Comparison of ENCODE assay signal across 1 cellular context in the genomic region with DNA sequence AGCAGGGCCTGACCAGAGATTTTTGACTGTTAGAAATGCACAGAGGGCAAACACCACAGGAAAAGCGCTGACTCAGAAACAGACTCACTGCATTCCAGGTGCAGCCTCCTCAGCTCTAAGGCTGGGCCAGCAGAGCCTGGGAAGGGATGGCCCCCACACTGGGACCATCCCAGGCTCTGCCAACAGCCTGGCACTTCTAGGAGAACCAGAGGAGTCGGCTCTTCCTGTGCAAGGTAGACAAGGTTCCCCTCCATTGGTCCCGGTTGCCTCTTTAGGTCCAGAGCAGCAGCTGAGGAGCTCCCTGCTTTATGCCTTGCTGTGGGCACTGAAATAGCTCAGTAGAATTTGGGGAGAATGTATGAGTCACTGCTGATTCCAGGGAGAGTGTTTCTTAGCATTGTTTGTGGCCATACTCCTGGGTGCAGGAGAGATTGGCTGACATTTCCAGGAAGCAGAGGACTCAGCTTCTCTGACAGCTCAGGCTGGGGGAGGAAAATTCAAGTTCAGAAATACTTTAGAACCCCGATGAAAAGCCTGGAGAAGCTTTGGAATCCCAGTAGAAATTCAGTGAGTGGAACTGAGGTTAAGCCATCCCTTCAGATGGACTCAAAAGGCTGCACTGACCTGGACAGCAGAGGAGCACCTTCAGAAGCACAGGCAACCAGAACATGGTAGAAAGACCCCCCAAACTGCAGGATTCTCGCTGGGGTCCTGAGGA.
TF ChIP-seq lines count a peak whose summit lies in the region.

No MANE protein-coding gene starts in this region.

TF ChIP-seq in K562, 482 proteins besides CTCF, POLR2A, EP300 and RAD21 (continued from another document and continues in another):
- no peak for TF ChIP-seq ZNF324 (CRISPR knock-in tag; IDR thresholded peaks at IDR 0.05)
- TF ChIP-seq NFIX (CRISPR knock-in tag; IDR thresholded peaks at IDR 0.05; ENCODE audit: low read depth), result no peak
- no peak for TF ChIP-seq SRSF9 (IDR thresholded peaks at IDR 0.05; ENCODE audit: borderline replicate concordance, low read depth, low read length)
- TF ChIP-seq, protein P1, sequence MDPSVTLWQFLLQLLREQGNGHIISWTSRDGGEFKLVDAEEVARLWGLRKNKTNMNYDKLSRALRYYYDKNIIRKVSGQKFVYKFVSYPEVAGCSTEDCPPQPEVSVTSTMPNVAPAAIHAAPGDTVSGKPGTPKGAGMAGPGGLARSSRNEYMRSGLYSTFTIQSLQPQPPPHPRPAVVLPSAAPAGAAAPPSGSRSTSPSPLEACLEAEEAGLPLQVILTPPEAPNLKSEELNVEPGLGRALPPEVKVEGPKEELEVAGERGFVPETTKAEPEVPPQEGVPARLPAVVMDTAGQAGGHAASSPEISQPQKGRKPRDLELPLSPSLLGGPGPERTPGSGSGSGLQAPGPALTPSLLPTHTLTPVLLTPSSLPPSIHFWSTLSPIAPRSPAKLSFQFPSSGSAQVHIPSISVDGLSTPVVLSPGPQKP (CRISPR knock-in tag; IDR thresholded peaks at IDR 0.05), result no peak
- no peak for TF ChIP-seq SMARCE1 (IDR thresholded peaks at IDR 0.05)
- TF ChIP-seq POLR3G (IDR thresholded peaks at IDR 0.05; ENCODE audit: extremely low read depth, insufficient read length, insufficient replicate concordance), result no peak
- TF ChIP-seq HDAC6 (IDR thresholded peaks at IDR 0.05; ENCODE audit: low read depth, low read length), result no peak
- TF ChIP-seq, protein P2, sequence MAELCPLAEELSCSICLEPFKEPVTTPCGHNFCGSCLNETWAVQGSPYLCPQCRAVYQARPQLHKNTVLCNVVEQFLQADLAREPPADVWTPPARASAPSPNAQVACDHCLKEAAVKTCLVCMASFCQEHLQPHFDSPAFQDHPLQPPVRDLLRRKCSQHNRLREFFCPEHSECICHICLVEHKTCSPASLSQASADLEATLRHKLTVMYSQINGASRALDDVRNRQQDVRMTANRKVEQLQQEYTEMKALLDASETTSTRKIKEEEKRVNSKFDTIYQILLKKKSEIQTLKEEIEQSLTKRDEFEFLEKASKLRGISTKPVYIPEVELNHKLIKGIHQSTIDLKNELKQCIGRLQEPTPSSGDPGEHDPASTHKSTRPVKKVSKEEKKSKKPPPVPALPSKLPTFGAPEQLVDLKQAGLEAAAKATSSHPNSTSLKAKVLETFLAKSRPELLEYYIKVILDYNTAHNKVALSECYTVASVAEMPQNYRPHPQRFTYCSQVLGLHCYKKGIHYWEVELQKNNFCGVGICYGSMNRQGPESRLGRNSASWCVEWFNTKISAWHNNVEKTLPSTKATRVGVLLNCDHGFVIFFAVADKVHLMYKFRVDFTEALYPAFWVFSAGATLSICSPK (IDR thresholded peaks at IDR 0.05; ENCODE audit: borderline replicate concordance), result no peak
- TF ChIP-seq KLF6 (CRISPR knock-in tag; IDR thresholded peaks at IDR 0.05; ENCODE audit: borderline replicate concordance), result no peak
- no peak for TF ChIP-seq MEF2A (IDR thresholded peaks at IDR 0.05; ENCODE audit: control insufficient read depth, low read depth, low read length)
- TF ChIP-seq SETDB1 (IDR thresholded peaks at IDR 0.05; ENCODE audit: low read length), result no peak
- no peak for TF ChIP-seq CEBPB (tag; IDR thresholded peaks at IDR 0.05)
- TF ChIP-seq FOXJ2 (tag; IDR thresholded peaks at IDR 0.05), result no peak
- TF ChIP-seq, protein P3, sequence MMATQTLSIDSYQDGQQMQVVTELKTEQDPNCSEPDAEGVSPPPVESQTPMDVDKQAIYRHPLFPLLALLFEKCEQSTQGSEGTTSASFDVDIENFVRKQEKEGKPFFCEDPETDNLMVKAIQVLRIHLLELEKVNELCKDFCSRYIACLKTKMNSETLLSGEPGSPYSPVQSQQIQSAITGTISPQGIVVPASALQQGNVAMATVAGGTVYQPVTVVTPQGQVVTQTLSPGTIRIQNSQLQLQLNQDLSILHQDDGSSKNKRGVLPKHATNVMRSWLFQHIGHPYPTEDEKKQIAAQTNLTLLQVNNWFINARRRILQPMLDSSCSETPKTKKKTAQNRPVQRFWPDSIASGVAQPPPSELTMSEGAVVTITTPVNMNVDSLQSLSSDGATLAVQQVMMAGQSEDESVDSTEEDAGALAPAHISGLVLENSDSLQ (IDR thresholded peaks at IDR 0.05), result 0 out of 2 replicates have a peak, but pooled peaks have one; percentile 42
- TF ChIP-seq, protein P4, sequence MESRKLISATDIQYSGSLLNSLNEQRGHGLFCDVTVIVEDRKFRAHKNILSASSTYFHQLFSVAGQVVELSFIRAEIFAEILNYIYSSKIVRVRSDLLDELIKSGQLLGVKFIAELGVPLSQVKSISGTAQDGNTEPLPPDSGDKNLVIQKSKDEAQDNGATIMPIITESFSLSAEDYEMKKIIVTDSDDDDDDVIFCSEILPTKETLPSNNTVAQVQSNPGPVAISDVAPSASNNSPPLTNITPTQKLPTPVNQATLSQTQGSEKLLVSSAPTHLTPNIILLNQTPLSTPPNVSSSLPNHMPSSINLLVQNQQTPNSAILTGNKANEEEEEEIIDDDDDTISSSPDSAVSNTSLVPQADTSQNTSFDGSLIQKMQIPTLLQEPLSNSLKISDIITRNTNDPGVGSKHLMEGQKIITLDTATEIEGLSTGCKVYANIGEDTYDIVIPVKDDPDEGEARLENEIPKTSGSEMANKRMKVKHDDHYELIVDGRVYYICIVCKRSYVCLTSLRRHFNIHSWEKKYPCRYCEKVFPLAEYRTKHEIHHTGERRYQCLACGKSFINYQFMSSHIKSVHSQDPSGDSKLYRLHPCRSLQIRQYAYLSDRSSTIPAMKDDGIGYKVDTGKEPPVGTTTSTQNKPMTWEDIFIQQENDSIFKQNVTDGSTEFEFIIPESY (CRISPR knock-in tag; IDR thresholded peaks at IDR 0.05), result no peak
- TF ChIP-seq, protein P5, sequence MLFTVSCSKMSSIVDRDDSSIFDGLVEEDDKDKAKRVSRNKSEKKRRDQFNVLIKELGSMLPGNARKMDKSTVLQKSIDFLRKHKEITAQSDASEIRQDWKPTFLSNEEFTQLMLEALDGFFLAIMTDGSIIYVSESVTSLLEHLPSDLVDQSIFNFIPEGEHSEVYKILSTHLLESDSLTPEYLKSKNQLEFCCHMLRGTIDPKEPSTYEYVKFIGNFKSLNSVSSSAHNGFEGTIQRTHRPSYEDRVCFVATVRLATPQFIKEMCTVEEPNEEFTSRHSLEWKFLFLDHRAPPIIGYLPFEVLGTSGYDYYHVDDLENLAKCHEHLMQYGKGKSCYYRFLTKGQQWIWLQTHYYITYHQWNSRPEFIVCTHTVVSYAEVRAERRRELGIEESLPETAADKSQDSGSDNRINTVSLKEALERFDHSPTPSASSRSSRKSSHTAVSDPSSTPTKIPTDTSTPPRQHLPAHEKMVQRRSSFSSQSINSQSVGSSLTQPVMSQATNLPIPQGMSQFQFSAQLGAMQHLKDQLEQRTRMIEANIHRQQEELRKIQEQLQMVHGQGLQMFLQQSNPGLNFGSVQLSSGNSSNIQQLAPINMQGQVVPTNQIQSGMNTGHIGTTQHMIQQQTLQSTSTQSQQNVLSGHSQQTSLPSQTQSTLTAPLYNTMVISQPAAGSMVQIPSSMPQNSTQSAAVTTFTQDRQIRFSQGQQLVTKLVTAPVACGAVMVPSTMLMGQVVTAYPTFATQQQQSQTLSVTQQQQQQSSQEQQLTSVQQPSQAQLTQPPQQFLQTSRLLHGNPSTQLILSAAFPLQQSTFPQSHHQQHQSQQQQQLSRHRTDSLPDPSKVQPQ (CRISPR knock-in tag; IDR thresholded peaks at IDR 0.05; ENCODE audit: borderline replicate concordance), result no peak
- TF ChIP-seq POLR2B (IDR thresholded peaks at IDR 0.05; ENCODE audit: low read depth, partially characterized antibody), result no peak
- TF ChIP-seq SMAD4 (CRISPR knock-in tag; conservative IDR thresholded peaks at IDR 0.05), result no peak
- no peak for TF ChIP-seq PPARD (CRISPR knock-in tag; IDR thresholded peaks at IDR 0.05)
- TF ChIP-seq MEIS2 (IDR thresholded peaks at IDR 0.05; ENCODE audit: partially characterized antibody), result peak; percentile 20
- TF ChIP-seq ZNF174 (CRISPR knock-in tag; IDR thresholded peaks at IDR 0.05), result no peak
- TF ChIP-seq DNMT1 (IDR thresholded peaks at IDR 0.05), result no peak
- no peak for TF ChIP-seq RBM34 (IDR thresholded peaks at IDR 0.05; ENCODE audit: borderline replicate concordance, insufficient read depth, low read length)
- peak; percentile 95 for TF ChIP-seq ZNF316 (IDR thresholded peaks at IDR 0.05)
- TF ChIP-seq MAFK (IDR thresholded peaks at IDR 0.05; ENCODE audit: low read length), result peak; percentile 80
- no peak for TF ChIP-seq TRIM28 (IDR thresholded peaks at IDR 0.05)
- TF ChIP-seq CTBP1 (IDR thresholded peaks at IDR 0.05; ENCODE audit: borderline replicate concordance), result peak; percentile 63; the same call in 1 of the 2 replicates
- TF ChIP-seq TEAD4 (IDR thresholded peaks at IDR 0.05; ENCODE audit: low read length), result no peak
- no peak for TF ChIP-seq TEAD4 (CRISPR knock-in tag; IDR thresholded peaks at IDR 0.05; ENCODE audit: borderline replicate concordance)
- TF ChIP-seq FOSL1 (tag; conservative IDR thresholded peaks at IDR 0.05), result peak; percentile 91
- TF ChIP-seq, protein P6, sequence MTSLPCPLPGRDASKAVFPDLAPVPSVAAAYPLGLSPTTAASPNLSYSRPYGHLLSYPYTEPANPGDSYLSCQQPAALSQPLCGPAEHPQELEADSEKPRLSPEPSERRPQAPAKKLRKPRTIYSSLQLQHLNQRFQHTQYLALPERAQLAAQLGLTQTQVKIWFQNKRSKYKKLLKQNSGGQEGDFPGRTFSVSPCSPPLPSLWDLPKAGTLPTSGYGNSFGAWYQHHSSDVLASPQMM (CRISPR knock-in tag; IDR thresholded peaks at IDR 0.05), result no peak
- TF ChIP-seq, protein P7, sequence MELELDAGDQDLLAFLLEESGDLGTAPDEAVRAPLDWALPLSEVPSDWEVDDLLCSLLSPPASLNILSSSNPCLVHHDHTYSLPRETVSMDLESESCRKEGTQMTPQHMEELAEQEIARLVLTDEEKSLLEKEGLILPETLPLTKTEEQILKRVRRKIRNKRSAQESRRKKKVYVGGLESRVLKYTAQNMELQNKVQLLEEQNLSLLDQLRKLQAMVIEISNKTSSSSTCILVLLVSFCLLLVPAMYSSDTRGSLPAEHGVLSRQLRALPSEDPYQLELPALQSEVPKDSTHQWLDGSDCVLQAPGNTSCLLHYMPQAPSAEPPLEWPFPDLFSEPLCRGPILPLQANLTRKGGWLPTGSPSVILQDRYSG (tag; conservative IDR thresholded peaks at IDR 0.05; ENCODE audit: low read depth), result no peak
- TF ChIP-seq PHF8 (IDR thresholded peaks at IDR 0.05; ENCODE audit: borderline replicate concordance, low read length), result no peak; the same call in 1 of the 2 replicates
- TF ChIP-seq ZNF347 (CRISPR knock-in tag; IDR thresholded peaks at IDR 0.05; ENCODE audit: low read depth), result no peak
- TF ChIP-seq, protein P8, sequence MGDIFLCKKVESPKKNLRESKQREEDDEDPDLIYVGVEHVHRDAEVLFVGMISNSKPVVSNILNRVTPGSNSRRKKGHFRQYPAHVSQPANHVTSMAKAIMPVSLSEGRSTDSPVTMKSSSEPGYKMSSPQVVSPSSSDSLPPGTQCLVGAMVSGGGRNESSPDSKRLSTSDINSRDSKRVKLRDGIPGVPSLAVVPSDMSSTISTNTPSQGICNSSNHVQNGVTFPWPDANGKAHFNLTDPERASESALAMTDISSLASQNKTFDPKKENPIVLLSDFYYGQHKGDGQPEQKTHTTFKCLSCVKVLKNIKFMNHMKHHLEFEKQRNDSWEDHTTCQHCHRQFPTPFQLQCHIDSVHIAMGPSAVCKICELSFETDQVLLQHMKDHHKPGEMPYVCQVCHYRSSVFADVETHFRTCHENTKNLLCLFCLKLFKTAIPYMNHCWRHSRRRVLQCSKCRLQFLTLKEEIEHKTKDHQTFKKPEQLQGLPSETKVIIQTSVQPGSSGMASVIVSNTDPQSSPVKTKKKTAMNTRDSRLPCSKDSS (IDR thresholded peaks at IDR 0.05; ENCODE audit: low read depth, partially characterized antibody), result no peak
- no peak for TF ChIP-seq ZFP30 (CRISPR knock-in tag; IDR thresholded peaks at IDR 0.05; ENCODE audit: borderline replicate concordance)
- TF ChIP-seq ZNF584 (CRISPR knock-in tag; IDR thresholded peaks at IDR 0.05; ENCODE audit: low read depth), result no peak
- TF ChIP-seq, protein P9, sequence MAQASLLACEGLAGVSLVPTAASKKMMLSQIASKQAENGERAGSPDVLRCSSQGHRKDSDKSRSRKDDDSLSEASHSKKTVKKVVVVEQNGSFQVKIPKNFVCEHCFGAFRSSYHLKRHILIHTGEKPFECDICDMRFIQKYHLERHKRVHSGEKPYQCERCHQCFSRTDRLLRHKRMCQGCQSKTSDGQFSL (CRISPR knock-in tag; IDR thresholded peaks at IDR 0.05), result no peak
- TF ChIP-seq, protein P9 (tag; IDR thresholded peaks at IDR 0.05), result no peak
- TF ChIP-seq, protein P10, sequence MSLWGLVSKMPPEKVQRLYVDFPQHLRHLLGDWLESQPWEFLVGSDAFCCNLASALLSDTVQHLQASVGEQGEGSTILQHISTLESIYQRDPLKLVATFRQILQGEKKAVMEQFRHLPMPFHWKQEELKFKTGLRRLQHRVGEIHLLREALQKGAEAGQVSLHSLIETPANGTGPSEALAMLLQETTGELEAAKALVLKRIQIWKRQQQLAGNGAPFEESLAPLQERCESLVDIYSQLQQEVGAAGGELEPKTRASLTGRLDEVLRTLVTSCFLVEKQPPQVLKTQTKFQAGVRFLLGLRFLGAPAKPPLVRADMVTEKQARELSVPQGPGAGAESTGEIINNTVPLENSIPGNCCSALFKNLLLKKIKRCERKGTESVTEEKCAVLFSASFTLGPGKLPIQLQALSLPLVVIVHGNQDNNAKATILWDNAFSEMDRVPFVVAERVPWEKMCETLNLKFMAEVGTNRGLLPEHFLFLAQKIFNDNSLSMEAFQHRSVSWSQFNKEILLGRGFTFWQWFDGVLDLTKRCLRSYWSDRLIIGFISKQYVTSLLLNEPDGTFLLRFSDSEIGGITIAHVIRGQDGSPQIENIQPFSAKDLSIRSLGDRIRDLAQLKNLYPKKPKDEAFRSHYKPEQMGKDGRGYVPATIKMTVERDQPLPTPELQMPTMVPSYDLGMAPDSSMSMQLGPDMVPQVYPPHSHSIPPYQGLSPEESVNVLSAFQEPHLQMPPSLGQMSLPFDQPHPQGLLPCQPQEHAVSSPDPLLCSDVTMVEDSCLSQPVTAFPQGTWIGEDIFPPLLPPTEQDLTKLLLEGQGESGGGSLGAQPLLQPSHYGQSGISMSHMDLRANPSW (CRISPR knock-in tag; IDR thresholded peaks at IDR 0.05), result no peak
- TF ChIP-seq ZNF232 (CRISPR knock-in tag; IDR thresholded peaks at IDR 0.05), result no peak
- no peak for TF ChIP-seq ZNF224 (CRISPR knock-in tag; IDR thresholded peaks at IDR 0.05)
- TF ChIP-seq NR2C2 (CRISPR knock-in tag; IDR thresholded peaks at IDR 0.05), result no peak
- no peak for TF ChIP-seq NR2C2 (tag; IDR thresholded peaks at IDR 0.05)
- TF ChIP-seq ZFP1 (CRISPR knock-in tag; IDR thresholded peaks at IDR 0.05), result no peak
